Comparison of ENCODE assay signal across 17 cellular contexts in the genomic region with DNA sequence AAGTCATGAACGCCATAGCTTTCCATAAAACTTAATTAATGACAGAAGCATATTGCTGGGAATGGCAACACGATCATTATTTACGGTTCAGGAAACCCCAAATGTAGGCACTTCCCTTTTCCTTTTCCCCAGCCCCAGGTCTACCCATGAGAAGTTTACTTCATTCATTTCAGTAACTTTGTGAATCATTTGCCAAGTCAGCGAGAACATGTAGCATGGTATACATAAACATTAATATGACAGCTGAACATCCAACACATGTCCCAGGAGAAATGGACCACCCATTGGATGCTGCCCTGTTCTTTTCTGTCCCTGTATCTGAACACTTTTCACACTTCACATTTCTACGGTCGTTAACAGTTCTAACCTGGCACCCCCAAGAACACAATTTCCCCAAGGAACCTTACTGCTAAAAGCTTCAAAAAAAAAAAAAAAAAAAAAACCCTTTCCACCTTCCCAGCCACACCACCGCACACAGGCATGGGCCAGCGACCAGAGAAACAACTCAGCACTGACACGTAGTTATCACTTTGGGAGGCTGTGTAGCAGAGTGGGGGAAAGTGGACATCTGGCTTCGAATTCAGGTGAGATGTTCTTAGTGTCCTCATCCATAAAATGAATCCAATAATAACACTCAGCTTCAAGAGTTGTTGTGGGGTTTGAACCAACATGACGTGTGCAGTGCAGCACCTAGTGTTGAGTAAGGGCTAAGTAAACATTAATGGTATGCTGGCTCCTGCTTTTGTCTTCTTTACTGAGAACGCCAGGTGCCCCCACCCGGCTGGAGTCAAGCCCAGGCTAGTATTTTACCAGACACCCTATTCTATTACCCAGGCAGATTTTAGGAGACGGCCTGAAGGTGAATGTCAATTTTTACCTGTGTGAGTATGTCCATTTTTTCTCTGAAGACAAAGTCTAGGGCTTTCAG.
DNase-seq lines count a peak whose midpoint lies in the region; ATAC-seq and TF ChIP-seq lines count a peak whose summit lies in the region.
"Had no signal": no experiment of that assay in that cellular context is flagged by ENCODE, and none has a peak within 500 bp of the region (broad histone marks: within the 10 kb centered on the region; RNA-seq: fewer than 3 reads in every experiment).

No MANE protein-coding gene starts in this region.

- no peak overlapping the region for H3K4me3 Mint-ChIP-seq in effector memory CD8-positive, alpha-beta T cell
- H3K4me3 Mint-ChIP-seq: CD4-positive, alpha-beta memory T cell; H9; T-helper 1 cell treated with Interleukin-12 subunit alpha and Interleukin-12 subunit beta and Interleukin-4 antibody, amounts not matched to agents 30 μg/mL and 1 μg/mL, for 36 hours had no signal

- H3K27me3 Mint-ChIP-seq in effector memory CD8-positive, alpha-beta T cell, result peaks cover 16 to 33% of the 10 kb centered on the region in 2 donors

- H3K4me3 ChIP-seq in NB4 (ENCODE audit: low read depth, low read length) (no peak overlapping the region), epithelial cell of esophagus (ENCODE audit: low read length) (no peak overlapping the region)
- H3K4me3 ChIP-seq: A549, dorsolateral prefrontal cortex, psoas muscle had no signal

- no peaks in the 10 kb centered on the region for H3K36me3 Mint-ChIP-seq in effector memory CD8-positive, alpha-beta T cell (ENCODE audit: insufficient read depth)
- H3K36me3 Mint-ChIP-seq: CD4-positive, alpha-beta memory T cell had no signal

- H3K4me1 Mint-ChIP-seq in effector memory CD8-positive, alpha-beta T cell (ENCODE audit: low read depth in 2 of 2), result no peaks in the 10 kb centered on the region
- H3K4me1 Mint-ChIP-seq: CD4-positive, alpha-beta memory T cell had no signal

- no peak for TF ChIP-seq POLR2A in NB4 (IDR thresholded peaks at IDR 0.05; ENCODE audit: extremely low read depth, insufficient read length)

- H3K9me3 Mint-ChIP-seq in effector memory CD8-positive, alpha-beta T cell, result no peaks in the 10 kb centered on the region
- H3K9me3 Mint-ChIP-seq: CD4-positive, alpha-beta memory T cell; H9; T-helper 1 cell treated with Interleukin-12 subunit alpha and Interleukin-12 subunit beta and Interleukin-4 antibody, amounts not matched to agents 30 μg/mL and 1 μg/mL, for 36 hours had no signal

- DNase-seq in COLO668 (lab: John Stamatoyannopoulos, UW; ENCODE audit: unreplicated experiment), result peak; percentile 61
- peak; percentile 13 for DNase-seq in NB4 (ENCODE audit: low read depth)
- peak; percentile 50 for DNase-seq in NCI-H748 treated with DMSO at 0.1 percent for 48 hours (lab: John Stamatoyannopoulos, UW)
- peak; percentile 80 for DNase-seq in epithelial cell of esophagus (ENCODE audit: low read depth)
- DNase-seq in medulla oblongata (ENCODE audit: extremely low spot score), result no peak
- no peak for DNase-seq in effector memory CD8-positive, alpha-beta T cell
- DNase-seq: activated CD4-positive, alpha-beta T cell treated with anti-CD3 and anti-CD28 coated beads, Interleukin-2, amount 50 U/mL, for 4 hours; CD4-positive, alpha-beta memory T cell; dorsolateral prefrontal cortex; H9; NCI-H1694 treated with DMSO at 0.1 percent for 48 hours; psoas muscle had no signal

- TF ChIP-seq CTCF in NB4 (IDR thresholded peaks at IDR 0.05; ENCODE audit: low read depth, low read length), result no peak
- TF ChIP-seq CTCF in epithelial cell of esophagus (IDR thresholded peaks at IDR 0.05; ENCODE audit: insufficient read depth, low read depth, low read length, missing control alignments), result peak; percentile 29

- no peak for ATAC-seq in GM18511 (IDR thresholded peaks at IDR 0.05; ENCODE audit: unreplicated experiment)
- ATAC-seq in HG02571 (IDR thresholded peaks at IDR 0.05; ENCODE audit: unreplicated experiment), result no peak
- ATAC-seq in effector memory CD8-positive, alpha-beta T cell (replicated peaks), result no peak
- ATAC-seq: A549, Panc1, psoas muscle had no signal

- H3K27ac Mint-ChIP-seq in effector memory CD8-positive, alpha-beta T cell, result no peak overlapping the region
- H3K27ac Mint-ChIP-seq: CD4-positive, alpha-beta memory T cell; H9; T-helper 1 cell treated with Interleukin-12 subunit alpha and Interleukin-12 subunit beta and Interleukin-4 antibody, amounts not matched to agents 30 μg/mL and 1 μg/mL, for 36 hours had no signal

Comparison
In these comparisons a context has a peak if more than half of its experiments do, and no peak if none do; other contexts are left out.
1. DNase-seq: peak in COLO668 (single experiment), NB4 (single experiment), NCI-H748 treated with DMSO at 0.1 percent for 48 hours (single experiment) and epithelial cell of esophagus (single experiment); none in medulla oblongata (single experiment) and effector memory CD8-positive, alpha-beta T cell (0 of 3).